Comparison of ENCODE assay signal across 1 cellular context in the genomic region with DNA sequence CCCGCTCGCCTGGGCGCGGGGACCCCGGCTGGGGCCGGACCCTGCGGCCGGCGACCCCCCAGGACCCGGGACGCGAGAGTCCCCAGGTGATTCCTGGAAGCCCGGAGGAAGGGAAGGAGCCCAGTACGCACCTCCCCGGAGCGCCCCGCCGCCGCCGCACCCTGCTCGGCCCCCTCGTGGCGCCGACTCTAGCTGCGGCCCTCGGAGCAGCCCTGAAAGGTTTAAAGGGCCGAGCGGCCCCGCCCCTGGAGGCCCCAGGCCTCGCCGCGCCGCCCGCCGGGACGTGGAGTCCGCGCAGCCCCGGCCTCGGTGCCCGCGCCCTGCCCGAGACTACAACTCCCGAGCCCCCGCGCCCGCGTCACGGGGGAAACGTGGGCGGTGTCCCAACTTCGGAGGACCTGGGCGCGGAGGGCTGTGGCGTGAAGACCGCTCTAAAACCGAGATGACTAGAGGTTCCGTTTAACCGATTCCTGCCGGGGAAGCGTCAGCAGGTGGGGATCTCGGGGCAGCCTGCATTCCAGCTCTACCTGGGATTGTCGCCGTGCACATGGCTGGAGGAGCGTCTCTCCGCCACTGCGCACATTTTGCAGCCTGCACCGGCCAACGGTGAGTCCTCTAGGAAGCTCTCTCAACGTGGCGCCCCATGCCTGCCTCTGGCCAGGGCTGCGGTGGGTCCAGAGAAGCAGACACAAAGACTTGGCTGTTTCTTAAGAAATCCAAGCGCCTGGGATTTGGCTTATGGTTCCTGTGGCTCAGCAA.
TF ChIP-seq lines count a peak whose summit lies in the region.

A gene with protein sequence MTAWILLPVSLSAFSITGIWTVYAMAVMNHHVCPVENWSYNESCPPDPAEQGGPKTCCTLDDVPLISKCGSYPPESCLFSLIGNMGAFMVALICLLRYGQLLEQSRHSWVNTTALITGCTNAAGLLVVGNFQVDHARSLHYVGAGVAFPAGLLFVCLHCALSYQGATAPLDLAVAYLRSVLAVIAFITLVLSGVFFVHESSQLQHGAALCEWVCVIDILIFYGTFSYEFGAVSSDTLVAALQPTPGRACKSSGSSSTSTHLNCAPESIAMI (minus strand): TSS at position 223 of the 759 bp plus-strand sequence. CDS start 750 bp downstream, outside the sequence.

TF ChIP-seq in HepG2, 621 proteins besides CTCF, POLR2A, EP300 and RAD21 (continued from another document and continues in another):
- no peak for TF ChIP-seq TCF12 (IDR thresholded peaks at IDR 0.05)
- TF ChIP-seq TCF12 (CRISPR knock-in tag; IDR thresholded peaks at IDR 0.05): peak; percentile 77; the same call in 1 of the 2 replicates
- TF ChIP-seq, protein P1, sequence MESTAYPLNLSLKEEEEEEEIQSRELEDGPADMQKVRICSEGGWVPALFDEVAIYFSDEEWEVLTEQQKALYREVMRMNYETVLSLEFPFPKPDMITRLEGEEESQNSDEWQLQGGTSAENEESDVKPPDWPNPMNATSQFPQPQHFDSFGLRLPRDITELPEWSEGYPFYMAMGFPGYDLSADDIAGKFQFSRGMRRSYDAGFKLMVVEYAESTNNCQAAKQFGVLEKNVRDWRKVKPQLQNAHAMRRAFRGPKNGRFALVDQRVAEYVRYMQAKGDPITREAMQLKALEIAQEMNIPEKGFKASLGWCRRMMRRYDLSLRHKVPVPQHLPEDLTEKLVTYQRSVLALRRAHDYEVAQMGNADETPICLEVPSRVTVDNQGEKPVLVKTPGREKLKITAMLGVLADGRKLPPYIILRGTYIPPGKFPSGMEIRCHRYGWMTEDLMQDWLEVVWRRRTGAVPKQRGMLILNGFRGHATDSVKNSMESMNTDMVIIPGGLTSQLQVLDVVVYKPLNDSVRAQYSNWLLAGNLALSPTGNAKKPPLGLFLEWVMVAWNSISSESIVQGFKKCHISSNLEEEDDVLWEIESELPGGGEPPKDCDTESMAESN (CRISPR knock-in tag; conservative IDR thresholded peaks at IDR 0.05): 0 out of 2 replicates have a peak, but pooled peaks have one; percentile 31
- TF ChIP-seq HNF4A (CRISPR knock-in tag; IDR thresholded peaks at IDR 0.05): no peak; the same call in 1 of the 2 replicates
- peak; percentile 67 for TF ChIP-seq SKI (IDR thresholded peaks at IDR 0.05; ENCODE audit: partially characterized antibody)
- TF ChIP-seq, protein P2, sequence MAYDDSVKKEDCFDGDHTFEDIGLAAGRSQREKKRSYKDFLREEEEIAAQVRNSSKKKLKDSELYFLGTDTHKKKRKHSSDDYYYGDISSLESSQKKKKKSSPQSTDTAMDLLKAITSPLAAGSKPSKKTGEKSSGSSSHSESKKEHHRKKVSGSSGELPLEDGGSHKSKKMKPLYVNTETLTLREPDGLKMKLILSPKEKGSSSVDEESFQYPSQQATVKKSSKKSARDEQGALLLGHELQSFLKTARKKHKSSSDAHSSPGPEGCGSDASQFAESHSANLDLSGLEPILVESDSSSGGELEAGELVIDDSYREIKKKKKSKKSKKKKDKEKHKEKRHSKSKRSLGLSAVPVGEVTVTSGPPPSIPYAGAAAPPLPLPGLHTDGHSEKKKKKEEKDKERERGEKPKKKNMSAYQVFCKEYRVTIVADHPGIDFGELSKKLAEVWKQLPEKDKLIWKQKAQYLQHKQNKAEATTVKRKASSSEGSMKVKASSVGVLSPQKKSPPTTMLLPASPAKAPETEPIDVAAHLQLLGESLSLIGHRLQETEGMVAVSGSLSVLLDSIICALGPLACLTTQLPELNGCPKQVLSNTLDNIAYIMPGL (CRISPR knock-in tag; IDR thresholded peaks at IDR 0.05; ENCODE audit: borderline replicate concordance in 1 of 2, low read depth in 1 of 2): peak in 1 of 2 experiments; percentile 22; a peak in 3 of 4 replicates
- peak; percentile 85 for TF ChIP-seq ZNF225 (CRISPR knock-in tag; IDR thresholded peaks at IDR 0.05)
- no peak for TF ChIP-seq KDM4B (CRISPR knock-in tag; IDR thresholded peaks at IDR 0.05)
- no peak for TF ChIP-seq ZNF180 (CRISPR knock-in tag; IDR thresholded peaks at IDR 0.05; ENCODE audit: borderline replicate concordance, low read depth)
- 0 out of 2 replicates have a peak, but pooled peaks have one; percentile 16 for TF ChIP-seq ZNF468 (CRISPR knock-in tag; IDR thresholded peaks at IDR 0.05)
- no peak for TF ChIP-seq ZBTB40 (IDR thresholded peaks at IDR 0.05)
- TF ChIP-seq ZBTB40 (CRISPR knock-in tag; IDR thresholded peaks at IDR 0.05): no peak
- TF ChIP-seq FOXP1 (IDR thresholded peaks at IDR 0.05): no peak
- TF ChIP-seq FOXP1 (CRISPR knock-in tag; IDR thresholded peaks at IDR 0.05): no peak
- no peak for TF ChIP-seq RBM22 (optimal IDR thresholded peaks at IDR 0.05; ENCODE audit: low read length)
- no peak for TF ChIP-seq PHB2 (IDR thresholded peaks at IDR 0.05; ENCODE audit: partially characterized antibody)
- no peak for TF ChIP-seq MTF1 (CRISPR knock-in tag; IDR thresholded peaks at IDR 0.05)
- TF ChIP-seq IRX3 (CRISPR knock-in tag; IDR thresholded peaks at IDR 0.05; ENCODE audit: borderline replicate concordance, low read depth): 0 out of 2 replicates have a peak, but pooled peaks have one; percentile 84
- TF ChIP-seq POGZ (CRISPR knock-in tag; IDR thresholded peaks at IDR 0.05): peak; percentile 74; the same call in 1 of the 2 replicates
- peak; percentile 68 for TF ChIP-seq ZNF235 (CRISPR knock-in tag; IDR thresholded peaks at IDR 0.05; ENCODE audit: borderline replicate concordance)
- no peak for TF ChIP-seq MYNN (CRISPR knock-in tag; IDR thresholded peaks at IDR 0.05; ENCODE audit: low read depth)
- TF ChIP-seq NKX3-1 (CRISPR knock-in tag; IDR thresholded peaks at IDR 0.05): peak; percentile 32; the same call in 1 of the 2 replicates
- TF ChIP-seq NR2F2 (IDR thresholded peaks at IDR 0.05; ENCODE audit: borderline replicate concordance, low read depth): peak; percentile 48; the same call in 1 of the 2 replicates
- TF ChIP-seq RXRA (CRISPR knock-in tag; IDR thresholded peaks at IDR 0.05): peak; percentile 34
- TF ChIP-seq PAWR (CRISPR knock-in tag; IDR thresholded peaks at IDR 0.05; ENCODE audit: borderline replicate concordance): no peak
- TF ChIP-seq, protein P3, sequence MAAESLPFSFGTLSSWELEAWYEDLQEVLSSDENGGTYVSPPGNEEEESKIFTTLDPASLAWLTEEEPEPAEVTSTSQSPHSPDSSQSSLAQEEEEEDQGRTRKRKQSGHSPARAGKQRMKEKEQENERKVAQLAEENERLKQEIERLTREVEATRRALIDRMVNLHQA (CRISPR knock-in tag; IDR thresholded peaks at IDR 0.05): no peak
- TF ChIP-seq SOX6 (IDR thresholded peaks at IDR 0.05): no peak
- peak; percentile 35 for TF ChIP-seq SOX6 (CRISPR knock-in tag; IDR thresholded peaks at IDR 0.05)
- no peak for TF ChIP-seq REXO4 (CRISPR knock-in tag; IDR thresholded peaks at IDR 0.05; ENCODE audit: borderline replicate concordance)
- TF ChIP-seq ZSCAN21 (CRISPR knock-in tag; IDR thresholded peaks at IDR 0.05; ENCODE audit: borderline replicate concordance): peak; percentile 87; the same call in 1 of the 2 replicates
- TF ChIP-seq WIZ (CRISPR knock-in tag; IDR thresholded peaks at IDR 0.05): peak; percentile 61; the same call in 1 of the 2 replicates
- no peak for TF ChIP-seq IKZF1 (IDR thresholded peaks at IDR 0.05)
- peak; percentile 51; the same call in 1 of the 2 replicates for TF ChIP-seq ZNF567 (CRISPR knock-in tag; IDR thresholded peaks at IDR 0.05; ENCODE audit: borderline replicate concordance)
- TF ChIP-seq KDM6A (CRISPR knock-in tag; IDR thresholded peaks at IDR 0.05; ENCODE audit: low read depth): no peak
- TF ChIP-seq ZNF703 (CRISPR knock-in tag; IDR thresholded peaks at IDR 0.05; ENCODE audit: borderline replicate concordance): 0 out of 2 replicates have a peak, but pooled peaks have one; percentile 50
- TF ChIP-seq SUZ12 (IDR thresholded peaks at IDR 0.05; ENCODE audit: low read depth, low read length): peak; percentile 69; the same call in 1 of the 2 replicates
- peak; percentile 57; the same call in 1 of the 2 replicates for TF ChIP-seq FLYWCH1 (CRISPR knock-in tag; IDR thresholded peaks at IDR 0.05)
- TF ChIP-seq DR1 (CRISPR knock-in tag; IDR thresholded peaks at IDR 0.05): peak; percentile 87; the same call in 1 of the 2 replicates
- TF ChIP-seq MLXIP (CRISPR knock-in tag; IDR thresholded peaks at IDR 0.05; ENCODE audit: borderline replicate concordance): peak; percentile 50; the same call in 1 of the 2 replicates
- TF ChIP-seq ZNF766 (CRISPR knock-in tag; IDR thresholded peaks at IDR 0.05; ENCODE audit: borderline replicate concordance): peak; percentile 93; the same call in 1 of the 2 replicates
- no peak for TF ChIP-seq NFRKB (IDR thresholded peaks at IDR 0.05)
- TF ChIP-seq, protein P4, sequence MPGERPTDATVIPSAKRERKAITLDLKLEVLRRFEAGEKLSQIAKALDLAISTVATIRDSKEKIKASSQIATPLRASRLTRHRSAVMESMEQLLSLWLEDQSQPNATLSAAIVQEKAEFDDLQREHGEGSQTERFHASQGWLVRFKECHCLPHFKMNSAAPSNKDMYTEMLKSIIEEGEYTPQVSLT (CRISPR knock-in tag; IDR thresholded peaks at IDR 0.05; ENCODE audit: borderline replicate concordance, low read depth): no peak; the same call in 1 of the 2 replicates
- TF ChIP-seq GTF3A (CRISPR knock-in tag; conservative IDR thresholded peaks at IDR 0.05): no peak
- TF ChIP-seq RNF2 (conservative IDR thresholded peaks at IDR 0.05; ENCODE audit: low read depth): peak; percentile 0; the same call in 1 of the 2 replicates
- TF ChIP-seq ZNF501 (CRISPR knock-in tag; IDR thresholded peaks at IDR 0.05): no peak
